ENCODE assay signal across 18 cellular contexts in genomic region chr17:19759934-19760530, GRCh38. TPM values are rescaled to one million over a fixed set of nuclear protein-coding genes. Genes with fewer than 3 reads are reported as not detected.
DNase-seq lines count a peak whose midpoint lies in the region; ATAC-seq and TF ChIP-seq lines count a peak whose summit lies in the region.
"Had no signal": no experiment of that assay in that cellular context is flagged by ENCODE, and none has a peak within 500 bp of the region (broad histone marks: within the 10 kb centered on the region; RNA-seq: fewer than 3 reads in every experiment).

No MANE protein-coding gene starts in this region.

- POLR2A ChIA-PET in RWPE1 (lab: Yijun Ruan, JAX; ENCODE audit: low non-redundant PET) = no interaction called here

- no peak overlapping the region for H3K27ac ChIP-seq in heart right ventricle
- peak overlapping the region; percentile 46 for H3K27ac ChIP-seq in RWPE1
- H3K27ac ChIP-seq: C4-2B, SJCRH30 had no signal

- H3K4me1 Mint-ChIP-seq in type B pancreatic cell (ENCODE audit: unreplicated experiment) = no peaks in the 10 kb centered on the region

- no peak overlapping the region for H3K27ac Mint-ChIP-seq in type B pancreatic cell

- peaks cover 0 to 5% (median 0%) of the 10 kb centered on the region in 9 donors for H3K4me1 ChIP-seq in heart right ventricle
- H3K4me1 ChIP-seq: HAP-1, SJCRH30 had no signal

- DNase-seq in cardiac septum (ENCODE audit: low spot score) (peak; percentile 46), heart right ventricle (no peak), RWPE1 (ENCODE audit: low spot score) (no peak), islet precursor cell (peak; percentile 49), type B pancreatic cell (ENCODE audit: extremely low spot score, unreplicated experiment) (peak; percentile 58), foreskin fibroblast (no peak), ACHN (no peak)
- DNase-seq: NCI-H1105 treated with DMSO at 0.1 percent for 48 hours, NCI-H1694, NCI-H2081 treated with DMSO at 0.1 percent for 48 hours, NCI-H774, PC-3, SJCRH30, SW 1271 had no signal

- H3K36me3 Mint-ChIP-seq in type B pancreatic cell = no peaks in the 10 kb centered on the region

- H3K27me3 ChIP-seq in heart right ventricle = peaks cover 0 to 4% (median 0%) of the 10 kb centered on the region in 7 donors

- no peaks in the 10 kb centered on the region for H3K36me3 ChIP-seq in heart right ventricle
- H3K36me3 ChIP-seq: HAP-1, SJCRH30 had no signal

- in situ Hi-C loops in ACHN (cut with HindIII; ENCODE audit: low pct_ligation_motif_present, low pct_unique_long_range_greater_than_20kb, low sequenced_read_pairs) = no loop called here

- no peak overlapping the region for H3K4me3 Mint-ChIP-seq in type B pancreatic cell

- CTCF ChIA-PET in RWPE1 (lab: Yijun Ruan, JAX) = no interaction called here

- intact Hi-C loops in cardiac septum (cut with DNase I) (loop anchor here (5.0 kb wide), 1 partner anchor 58 kb away; no protein-coding TSS in a partner anchor), heart right ventricle (cut with DNase I) (loop anchor here in 6 of 10 donors (5.0 to 10.0 kb wide), 6 partner anchors 55 to 398 kb away; partner anchors contain the start of genes ALDH3A2 (in 3 of the 6) and B9D1 (in 3 of the 6))

- no peak for TF ChIP-seq CTCF in heart right ventricle (IDR thresholded peaks at IDR 0.05)
- no peak for TF ChIP-seq CTCF in RWPE1 (conservative IDR thresholded peaks at IDR 0.05; ENCODE audit: low read depth)
- no peak for TF ChIP-seq CTCF in type B pancreatic cell (conservative IDR thresholded peaks at IDR 0.05)
- no peak for TF ChIP-seq CTCF in foreskin fibroblast (IDR thresholded peaks at IDR 0.05; ENCODE audit: low read depth, low read length)

- H3K9me3 ChIP-seq in heart right ventricle = no peaks in the 10 kb centered on the region
- H3K9me3 ChIP-seq: HAP-1, SJCRH30 had no signal

- 80 to 83% methylated on average over 17 of the region's 17 CpGs for WGBS in heart right ventricle, 2 donors

- peaks cover 8% of the 10 kb centered on the region for H3K27me3 Mint-ChIP-seq in type B pancreatic cell

- H3K4me3 ChIP-seq in heart right ventricle (no peak overlapping the region), foreskin fibroblast (ENCODE audit: low read depth in 1 of 2, low read length in 2 of 2) (no peak overlapping the region)
- H3K4me3 ChIP-seq: HAP-1, SJCRH30 had no signal

- ATAC-seq in heart right ventricle (no peak), HG02840 (IDR thresholded peaks at IDR 0.05; ENCODE audit: low FRiP score, unreplicated experiment) (no peak)
- ATAC-seq: PC-3 had no signal

- no peaks in the 10 kb centered on the region for H3K9me3 Mint-ChIP-seq in type B pancreatic cell

RNA-seq across cellular contexts. Expression of gene ALDH3A1, which starts 11.9 kb away (rescaled TPM):
- total RNA-seq in cardiac septum = 0.24 TPM
- total RNA-seq in heart right ventricle = 1 to 10 TPM in 1 of 10 donors, under 1 TPM in 2, not detected in 7; 0.41 to 1.5 (median 0.48) TPM
- under 1 TPM in 1 of 2 donors, not detected in 1; 0.12 TPM for polyA plus RNA-seq in heart right ventricle
- 0.24 and 0.77 TPM in 2 replicates for total RNA-seq in type B pancreatic cell (ENCODE audit: low replicate concordance)
- total RNA-seq: SJCRH30 had no signal

RNA-seq across cellular contexts. Expression of gene SLC47A2, which starts 43.6 kb away (rescaled TPM):
- total RNA-seq in cardiac septum (not detected), heart right ventricle (under 1 TPM in 1 of 10 donors, not detected in 9; 0.21 TPM), type B pancreatic cell (ENCODE audit: low replicate concordance) (not detected in 2 replicates)
- not detected for polyA plus RNA-seq in heart right ventricle
- total RNA-seq: NCI-H460, PC-3, SJCRH30 had no signal

Comparison
In these comparisons a context has a peak if more than half of its experiments do, and no peak if none do; other contexts are left out.
1. DNase-seq: peak in cardiac septum (single experiment), islet precursor cell (single experiment) and type B pancreatic cell (single experiment); none in heart right ventricle (0 of 2), RWPE1 (single experiment), foreskin fibroblast (0 of 2) and ACHN (single experiment).